Comparison of ENCODE assay signal across 16 cellular contexts in the genomic region with DNA sequence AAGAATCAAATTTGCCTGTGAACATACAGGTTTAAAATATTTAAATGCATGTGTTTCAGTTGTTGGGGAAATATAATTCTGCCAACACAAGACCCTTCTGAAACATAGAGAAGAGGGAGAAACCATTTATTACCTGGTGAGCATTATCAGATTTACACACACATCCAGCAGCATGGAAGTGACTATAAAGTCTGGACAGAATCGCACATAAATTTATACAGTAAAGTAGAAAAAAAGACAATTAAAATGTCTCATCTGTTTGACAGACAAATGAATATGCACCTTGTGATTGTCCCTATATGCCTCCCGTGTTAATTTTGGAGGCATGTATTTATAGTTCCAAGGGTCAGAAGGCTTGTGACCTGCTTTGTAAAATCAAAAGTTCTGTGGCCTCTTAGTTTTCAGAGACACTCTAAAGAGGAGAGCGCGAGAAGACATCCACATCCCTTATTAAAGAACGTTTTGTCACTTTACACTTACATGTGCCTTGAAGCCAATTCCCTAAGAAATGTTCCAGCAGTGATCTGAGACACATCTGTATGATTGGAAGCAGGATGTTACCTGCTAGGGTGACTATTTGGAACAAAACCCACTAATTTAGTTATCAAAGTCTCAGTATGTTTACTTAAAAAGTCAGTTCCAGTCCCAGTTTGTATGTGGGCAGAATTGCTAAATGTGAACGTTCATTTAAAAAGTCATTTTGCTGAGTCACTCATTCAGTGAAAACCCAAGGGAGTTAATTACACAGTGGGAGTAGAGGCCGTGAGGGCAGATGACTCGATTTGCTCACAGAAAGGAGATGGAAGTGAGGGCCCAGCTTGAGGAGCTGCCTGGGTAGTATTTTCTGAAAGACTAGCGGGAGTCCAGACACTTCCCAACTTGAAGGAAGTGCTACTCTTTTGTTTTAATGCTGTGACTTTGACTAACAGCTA.
DNase-seq lines count a peak whose midpoint lies in the region; ATAC-seq and TF ChIP-seq lines count a peak whose summit lies in the region.
"Had no signal": no experiment of that assay in that cellular context is flagged by ENCODE, and none has a peak within 500 bp of the region (broad histone marks: within the 10 kb centered on the region; RNA-seq: fewer than 3 reads in every experiment).

No MANE protein-coding gene starts in this region.

- TF ChIP-seq CTCF in fibroblast of pulmonary artery (IDR thresholded peaks at IDR 0.05; ENCODE audit: low read length, missing control alignments): no peak

- DNase-seq in COLO829 (ENCODE audit: low spot score) (peak; percentile 14), NCI-H1436 (lab: John Stamatoyannopoulos, UW) (peak; percentile 16), fibroblast of pulmonary artery (ENCODE audit: low read depth) (peak; percentile 3), DMS153 (lab: John Stamatoyannopoulos, UW) (no peak), cerebellar nuclear complex (lab: John Stamatoyannopoulos, UW) (no peak), NCI-H1105 (lab: John Stamatoyannopoulos, UW) (no peak)
- DNase-seq: activated CD4-positive, alpha-beta T cell treated with anti-CD3 and anti-CD28 coated beads, Interleukin-2, amount 50 U/mL, for 4 hours; activated effector memory CD4-positive, alpha-beta T cell treated with Interleukin-2 at 50 U/mL for 16 hours; glutamatergic neuron; left cardiac atrium; natural killer cell; NCI-H510A; stimulated activated naive CD8-positive, alpha-beta T cell treated with anti-CD3 and anti-CD28 coated beads, Interleukin-15, Interleukin-2, amounts not matched to agents 100 U/mL and 50 U/mL, for 24 hours had no signal

- ATAC-seq in GM19463 (IDR thresholded peaks at IDR 0.05; ENCODE audit: unreplicated experiment): peak; percentile 38
- no peak for ATAC-seq in HG03439 (IDR thresholded peaks at IDR 0.05; ENCODE audit: unreplicated experiment)
- ATAC-seq: left cardiac atrium; natural killer cell; sciatic nerve; stimulated activated naive CD8-positive, alpha-beta T cell treated with anti-CD3 and anti-CD28 coated beads, Interleukin-15, Interleukin-2, amounts not matched to agents 100 U/mL and 50 U/mL, for 24 hours had no signal

- H3K4me3 ChIP-seq in fibroblast of pulmonary artery (replicated peaks; ENCODE audit: low read depth, low read length): no peak overlapping the region

Comparison
In these comparisons a context has a peak if more than half of its experiments do, and no peak if none do; other contexts are left out.
1. DNase-seq: peak in COLO829 (single experiment), NCI-H1436 (single experiment) and fibroblast of pulmonary artery (single experiment); none in DMS153 (single experiment), cerebellar nuclear complex (0 of 2) and NCI-H1105 (single experiment).